Comparison of ENCODE assay signal across 1 cellular context in the genomic region with DNA sequence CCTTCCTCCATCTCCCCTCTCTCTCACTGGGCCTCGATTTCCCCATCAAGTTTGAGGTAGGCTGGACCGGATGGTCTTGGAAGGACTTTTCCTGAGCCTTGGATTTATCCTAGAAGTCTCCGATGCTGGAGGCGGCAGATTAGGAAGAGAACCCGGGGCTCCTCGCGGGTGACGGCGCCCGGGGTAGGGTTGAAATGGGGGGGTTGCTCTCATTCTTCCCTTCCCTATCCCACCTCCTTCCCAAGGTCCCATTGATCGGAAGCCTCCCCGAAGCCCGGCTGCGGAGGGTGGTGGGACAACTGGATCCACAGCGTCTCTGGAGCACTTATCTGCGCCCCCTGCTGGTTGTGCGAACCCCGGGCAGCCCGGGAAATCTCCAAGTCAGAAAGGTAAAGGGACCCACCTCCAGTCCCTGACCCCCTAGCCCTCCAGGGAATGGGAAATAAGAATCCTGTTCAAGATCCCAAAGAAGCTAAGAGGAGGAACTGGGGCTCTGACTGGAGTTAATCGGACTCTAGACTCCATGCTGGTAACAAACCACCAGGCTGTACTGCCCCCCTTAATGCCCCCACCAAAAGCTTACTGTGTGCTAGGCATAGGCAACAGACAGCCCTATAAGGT.
TF ChIP-seq lines count a peak whose summit lies in the region.

No MANE protein-coding gene starts in this region.

TF ChIP-seq in K562, 482 proteins besides CTCF, POLR2A, EP300 and RAD21 (continued from another document and continues in another):
- TF ChIP-seq, protein P1, sequence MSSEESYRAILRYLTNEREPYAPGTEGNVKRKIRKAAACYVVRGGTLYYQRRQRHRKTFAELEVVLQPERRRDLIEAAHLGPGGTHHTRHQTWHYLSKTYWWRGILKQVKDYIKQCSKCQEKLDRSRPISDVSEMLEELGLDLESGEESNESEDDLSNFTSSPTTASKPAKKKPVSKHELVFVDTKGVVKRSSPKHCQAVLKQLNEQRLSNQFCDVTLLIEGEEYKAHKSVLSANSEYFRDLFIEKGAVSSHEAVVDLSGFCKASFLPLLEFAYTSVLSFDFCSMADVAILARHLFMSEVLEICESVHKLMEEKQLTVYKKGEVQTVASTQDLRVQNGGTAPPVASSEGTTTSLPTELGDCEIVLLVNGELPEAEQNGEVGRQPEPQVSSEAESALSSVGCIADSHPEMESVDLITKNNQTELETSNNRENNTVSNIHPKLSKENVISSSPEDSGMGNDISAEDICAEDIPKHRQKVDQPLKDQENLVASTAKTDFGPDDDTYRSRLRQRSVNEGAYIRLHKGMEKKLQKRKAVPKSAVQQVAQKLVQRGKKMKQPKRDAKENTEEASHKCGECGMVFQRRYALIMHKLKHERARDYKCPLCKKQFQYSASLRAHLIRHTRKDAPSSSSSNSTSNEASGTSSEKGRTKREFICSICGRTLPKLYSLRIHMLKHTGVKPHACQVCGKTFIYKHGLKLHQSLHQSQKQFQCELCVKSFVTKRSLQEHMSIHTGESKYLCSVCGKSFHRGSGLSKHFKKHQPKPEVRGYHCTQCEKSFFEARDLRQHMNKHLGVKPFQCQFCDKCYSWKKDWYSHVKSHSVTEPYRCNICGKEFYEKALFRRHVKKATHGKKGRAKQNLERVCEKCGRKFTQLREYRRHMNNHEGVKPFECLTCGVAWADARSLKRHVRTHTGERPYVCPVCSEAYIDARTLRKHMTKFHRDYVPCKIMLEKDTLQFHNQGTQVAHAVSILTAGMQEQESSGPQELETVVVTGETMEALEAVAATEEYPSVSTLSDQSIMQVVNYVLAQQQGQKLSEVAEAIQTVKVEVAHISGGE (CRISPR knock-in tag; IDR thresholded peaks at IDR 0.05): no peak
- TF ChIP-seq HNRNPLL (IDR thresholded peaks at IDR 0.05; ENCODE audit: low read depth, low read length, poor library complexity, severe bottlenecking) (no peak), TFAM (CRISPR knock-in tag; conservative IDR thresholded peaks at IDR 0.05) (no peak), MCM2 (IDR thresholded peaks at IDR 0.05; ENCODE audit: low read depth) (no peak), BCLAF1 (IDR thresholded peaks at IDR 0.05; ENCODE audit: borderline replicate concordance in 1 of 2, control insufficient read depth in 1 of 2, low read depth in 2 of 2, low read length in 1 of 2) (no peak), TOE1 (IDR thresholded peaks at IDR 0.05; ENCODE audit: borderline replicate concordance) (no peak), TOE1 (CRISPR knock-in tag; IDR thresholded peaks at IDR 0.05; ENCODE audit: borderline replicate concordance, low read depth) (no peak), ZNF253 (CRISPR knock-in tag; conservative IDR thresholded peaks at IDR 0.05) (no peak), ARID1B (IDR thresholded peaks at IDR 0.05) (peak; percentile 14; the same call in 1 of the 2 replicates), EZH2 (IDR thresholded peaks at IDR 0.05; ENCODE audit: borderline replicate concordance, low read depth, low read length) (no peak), COPS2 (conservative IDR thresholded peaks at IDR 0.05) (no peak), CREB3L1 (IDR thresholded peaks at IDR 0.05; ENCODE audit: borderline replicate concordance, low read depth) (no peak), SMAD1 (IDR thresholded peaks at IDR 0.05; ENCODE audit: low read depth, low read length, partially characterized antibody) (no peak), PTBP1 (IDR thresholded peaks at IDR 0.05; ENCODE audit: low read depth, low read length) (no peak), MAZ (CRISPR knock-in tag; conservative IDR thresholded peaks at IDR 0.05 in 1 of 2, IDR thresholded peaks at IDR 0.05 in 1 of 2) (peak; percentile 48 to 68; a peak in 2 of 4 replicates), ZNF507 (tag; conservative IDR thresholded peaks at IDR 0.05) (no peak), JUND (IDR thresholded peaks at IDR 0.05; ENCODE audit: borderline replicate concordance, low read depth, low read length) (0 out of 2 replicates have a peak, but pooled peaks have one; percentile 4), JUND (tag; IDR thresholded peaks at IDR 0.05; ENCODE audit: borderline replicate concordance, low read depth, low read length) (0 out of 3 replicates have a peak, but pooled peaks have one; percentile 16), ZNF436 (CRISPR knock-in tag; IDR thresholded peaks at IDR 0.05) (no peak), MECOM (CRISPR knock-in tag; IDR thresholded peaks at IDR 0.05) (no peak), HDGF (IDR thresholded peaks at IDR 0.05) (no peak), POLR3G (IDR thresholded peaks at IDR 0.05; ENCODE audit: extremely low read depth, insufficient read length, insufficient replicate concordance) (no peak), KDM1A (IDR thresholded peaks at IDR 0.05) (no peak), XRCC5 (IDR thresholded peaks at IDR 0.05; ENCODE audit: low read depth, low read length) (peak; percentile 90), SAFB (IDR thresholded peaks at IDR 0.05; ENCODE audit: borderline replicate concordance, low read depth, low read length) (no peak), STAG1 (CRISPR knock-in tag; IDR thresholded peaks at IDR 0.05; ENCODE audit: borderline replicate concordance) (no peak), LARP7 (IDR thresholded peaks at IDR 0.05) (no peak), BRF2 (IDR thresholded peaks at IDR 0.05; ENCODE audit: borderline replicate concordance, insufficient read depth, insufficient read length) (no peak), ZNF780A (CRISPR knock-in tag; IDR thresholded peaks at IDR 0.05) (no peak), ZNF133 (CRISPR knock-in tag; IDR thresholded peaks at IDR 0.05) (0 out of 2 replicates have a peak, but pooled peaks have one; percentile 41), XRCC3 (IDR thresholded peaks at IDR 0.05) (no peak), YBX1 (IDR thresholded peaks at IDR 0.05) (no peak), NBN (IDR thresholded peaks at IDR 0.05; ENCODE audit: low read depth) (no peak), TAF1 (IDR thresholded peaks at IDR 0.05; ENCODE audit: control insufficient read depth, extremely low read depth, insufficient read depth, low read length, severe bottlenecking) (peak; percentile 44), ZNF766 (CRISPR knock-in tag; conservative IDR thresholded peaks at IDR 0.05) (no peak), RB1 (IDR thresholded peaks at IDR 0.05; ENCODE audit: low read depth) (peak; percentile 86), CCNT2 (IDR thresholded peaks at IDR 0.05; ENCODE audit: borderline replicate concordance, extremely low read depth, insufficient read length, low read depth, low read length) (no peak), PHF8 (IDR thresholded peaks at IDR 0.05; ENCODE audit: borderline replicate concordance, low read length) (no peak), POLR3A (IDR thresholded peaks at IDR 0.05; ENCODE audit: borderline replicate concordance, extremely low read depth, insufficient read depth, insufficient read length) (no peak), ZNF324 (CRISPR knock-in tag; IDR thresholded peaks at IDR 0.05) (no peak), ZSCAN29 (IDR thresholded peaks at IDR 0.05) (no peak), NR4A1 (CRISPR knock-in tag; IDR thresholded peaks at IDR 0.05) (no peak), NR4A1 (tag; IDR thresholded peaks at IDR 0.05) (no peak), TEAD4 (IDR thresholded peaks at IDR 0.05; ENCODE audit: low read length) (no peak), TEAD4 (CRISPR knock-in tag; IDR thresholded peaks at IDR 0.05; ENCODE audit: borderline replicate concordance) (no peak), NR2C2 (CRISPR knock-in tag; IDR thresholded peaks at IDR 0.05) (no peak), NR2C2 (tag; IDR thresholded peaks at IDR 0.05) (no peak)
- TF ChIP-seq, protein P2, sequence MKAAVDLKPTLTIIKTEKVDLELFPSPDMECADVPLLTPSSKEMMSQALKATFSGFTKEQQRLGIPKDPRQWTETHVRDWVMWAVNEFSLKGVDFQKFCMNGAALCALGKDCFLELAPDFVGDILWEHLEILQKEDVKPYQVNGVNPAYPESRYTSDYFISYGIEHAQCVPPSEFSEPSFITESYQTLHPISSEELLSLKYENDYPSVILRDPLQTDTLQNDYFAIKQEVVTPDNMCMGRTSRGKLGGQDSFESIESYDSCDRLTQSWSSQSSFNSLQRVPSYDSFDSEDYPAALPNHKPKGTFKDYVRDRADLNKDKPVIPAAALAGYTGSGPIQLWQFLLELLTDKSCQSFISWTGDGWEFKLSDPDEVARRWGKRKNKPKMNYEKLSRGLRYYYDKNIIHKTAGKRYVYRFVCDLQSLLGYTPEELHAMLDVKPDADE (conservative IDR thresholded peaks at IDR 0.05; ENCODE audit: control insufficient read depth, low read depth, low read length): no peak
- TF ChIP-seq, protein P3, sequence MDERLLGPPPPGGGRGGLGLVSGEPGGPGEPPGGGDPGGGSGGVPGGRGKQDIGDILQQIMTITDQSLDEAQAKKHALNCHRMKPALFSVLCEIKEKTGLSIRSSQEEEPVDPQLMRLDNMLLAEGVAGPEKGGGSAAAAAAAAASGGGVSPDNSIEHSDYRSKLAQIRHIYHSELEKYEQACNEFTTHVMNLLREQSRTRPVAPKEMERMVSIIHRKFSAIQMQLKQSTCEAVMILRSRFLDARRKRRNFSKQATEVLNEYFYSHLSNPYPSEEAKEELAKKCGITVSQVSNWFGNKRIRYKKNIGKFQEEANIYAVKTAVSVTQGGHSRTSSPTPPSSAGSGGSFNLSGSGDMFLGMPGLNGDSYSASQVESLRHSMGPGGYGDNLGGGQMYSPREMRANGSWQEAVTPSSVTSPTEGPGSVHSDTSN (CRISPR knock-in tag; IDR thresholded peaks at IDR 0.05; ENCODE audit: low read depth): no peak
- TF ChIP-seq, protein P3 (tag; conservative IDR thresholded peaks at IDR 0.05; ENCODE audit: low read depth): no peak
- TF ChIP-seq, protein P4, sequence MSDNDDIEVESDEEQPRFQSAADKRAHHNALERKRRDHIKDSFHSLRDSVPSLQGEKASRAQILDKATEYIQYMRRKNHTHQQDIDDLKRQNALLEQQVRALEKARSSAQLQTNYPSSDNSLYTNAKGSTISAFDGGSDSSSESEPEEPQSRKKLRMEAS (CRISPR knock-in tag; IDR thresholded peaks at IDR 0.05): no peak
- TF ChIP-seq, protein P5, sequence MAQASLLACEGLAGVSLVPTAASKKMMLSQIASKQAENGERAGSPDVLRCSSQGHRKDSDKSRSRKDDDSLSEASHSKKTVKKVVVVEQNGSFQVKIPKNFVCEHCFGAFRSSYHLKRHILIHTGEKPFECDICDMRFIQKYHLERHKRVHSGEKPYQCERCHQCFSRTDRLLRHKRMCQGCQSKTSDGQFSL (CRISPR knock-in tag; IDR thresholded peaks at IDR 0.05): no peak
- TF ChIP-seq, protein P5 (tag; IDR thresholded peaks at IDR 0.05): 0 out of 4 replicates have a peak, but pooled peaks of 1 of the 2 experiments have one; percentile 34
- TF ChIP-seq, protein P6, sequence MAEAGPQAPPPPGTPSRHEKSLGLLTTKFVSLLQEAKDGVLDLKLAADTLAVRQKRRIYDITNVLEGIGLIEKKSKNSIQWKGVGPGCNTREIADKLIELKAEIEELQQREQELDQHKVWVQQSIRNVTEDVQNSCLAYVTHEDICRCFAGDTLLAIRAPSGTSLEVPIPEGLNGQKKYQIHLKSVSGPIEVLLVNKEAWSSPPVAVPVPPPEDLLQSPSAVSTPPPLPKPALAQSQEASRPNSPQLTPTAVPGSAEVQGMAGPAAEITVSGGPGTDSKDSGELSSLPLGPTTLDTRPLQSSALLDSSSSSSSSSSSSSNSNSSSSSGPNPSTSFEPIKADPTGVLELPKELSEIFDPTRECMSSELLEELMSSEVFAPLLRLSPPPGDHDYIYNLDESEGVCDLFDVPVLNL (CRISPR knock-in tag; IDR thresholded peaks at IDR 0.05; ENCODE audit: low read depth): no peak
